Comparison of ENCODE assay signal across 15 cellular contexts in genomic region chr16:1495281-1496262, GRCh38. TPM values are rescaled to one million over a fixed set of nuclear protein-coding genes. Genes with fewer than 3 reads are reported as not detected.
DNase-seq lines count a peak whose midpoint lies in the region; ATAC-seq and TF ChIP-seq lines count a peak whose summit lies in the region.
"Had no signal": no experiment of that assay in that cellular context is flagged by ENCODE, and none has a peak within 500 bp of the region (broad histone marks: within the 10 kb centered on the region; RNA-seq: fewer than 3 reads in every experiment).

No MANE protein-coding gene starts in this region.

- TF ChIP-seq CTCF in CD8-positive, alpha-beta T cell (IDR thresholded peaks at IDR 0.05), result no peak
- TF ChIP-seq CTCF in activated B cell treated with CpG ODN at 0.5 μM for 24 hours (IDR thresholded peaks at IDR 0.05), result no peak
- no peak for TF ChIP-seq CTCF in mammary epithelial cell (conservative IDR thresholded peaks at IDR 0.05 in 1 of 2, IDR thresholded peaks at IDR 0.05 in 1 of 2; ENCODE audit: extremely low read depth in 1 of 2, insufficient read depth in 1 of 2, low read depth in 1 of 2, low read length in 2 of 2)

- 98% methylated on average over 42 of the region's 61 CpGs for WGBS in mammary epithelial cell (ENCODE audit: low coverage, missing lambda C conversion rate)

- H3K9me3 ChIP-seq in BLaER1 treated with 17β-estradiol and CSF1 and Interleukin-3, amounts not matched to agents 10 nM and 100 nM (replicated peaks in 1 of 11), result no peaks in the 10 kb centered on the region
- no peaks in the 10 kb centered on the region for H3K9me3 ChIP-seq in CD8-positive, alpha-beta T cell (ENCODE audit: low read length)
- no peaks in the 10 kb centered on the region for H3K9me3 ChIP-seq in mammary epithelial cell (replicated peaks; ENCODE audit: insufficient read depth, low read length)

- no peaks in the 10 kb centered on the region for H3K9me3 Mint-ChIP-seq in CD8-positive, alpha-beta T cell
- no peaks in the 10 kb centered on the region for H3K9me3 Mint-ChIP-seq in activated B cell treated with CpG ODN at 0.5 μM for 24 hours
- no peaks in the 10 kb centered on the region for H3K9me3 Mint-ChIP-seq in naive B cell

- BruUV-seq in mammary epithelial cell (replicated peaks; lab: Mats Ljungman, UMichigan), result no TSS peak

- ATAC-seq in CD8-positive, alpha-beta T cell, result no peak
- no peak for ATAC-seq in activated B cell treated with CpG ODN at 0.5 μM for 24 hours (ENCODE audit: low read depth)
- no peak for ATAC-seq in naive B cell (ENCODE audit: low read depth in 2 of 2)

- CTCF ChIA-PET in CD8-positive, alpha-beta T cell (lab: Charles Lee), result no interaction called here
- CTCF ChIA-PET in activated B cell treated with CpG ODN at 0.5 μM for 24 hours (lab: Charles Lee) (no interaction called here), mammary epithelial cell (lab: Charles Lee; ENCODE audit: low non-redundant PET) (no interaction called here)

- no peak overlapping the region; a peak in 1 of 22 replicates for H3K27ac ChIP-seq in BLaER1 treated with 17β-estradiol and CSF1 and Interleukin-3, amounts not matched to agents 10 nM and 100 nM
- H3K27ac ChIP-seq in CD8-positive, alpha-beta T cell (ENCODE audit: low read depth, low read length), result no peak overlapping the region
- H3K27ac ChIP-seq in mammary epithelial cell (ENCODE audit: insufficient read depth, low read depth, low read length), result no peak overlapping the region

- in situ Hi-C loops in mammary epithelial cell (cut with MboI; ENCODE audit: low sequenced_read_pairs in 2 of 2), result no loop called here

- peak overlapping the region; percentile 32 for H3K27ac Mint-ChIP-seq in CD8-positive, alpha-beta T cell
- H3K27ac Mint-ChIP-seq in activated B cell treated with CpG ODN at 0.5 μM for 24 hours (no peak overlapping the region), naive B cell (peak overlapping the region in 1 of 6 donors; percentile 29)

- intact Hi-C loops in CD8-positive, alpha-beta T cell (cut with DNase I, micrococcal nuclease), result loop anchor here in 1 of 2 experiments (10.0 kb wide), 1 partner anchor 121 kb away; no protein-coding TSS in a partner anchor
- intact Hi-C loops in activated B cell treated with CpG ODN at 0.5 μM for 24 hours (cut with micrococcal nuclease) (no loop called here), mammary epithelial cell (cut with micrococcal nuclease) (loop anchor here (2.0 kb wide), 1 partner anchor 117 kb away; the partner anchor contains the start of genes CRAMP1 and IFT140)

- dilution Hi-C loops in mammary epithelial cell (cut with HindIII; ENCODE audit: low sequenced_read_pairs), result loop anchor here (25.0 kb wide), 1 partner anchor 233 kb away; the partner anchor contains the start of gene TPSD1

- H3K27me3 Mint-ChIP-seq in CD8-positive, alpha-beta T cell (ENCODE audit: low read depth), result no peaks in the 10 kb centered on the region
- H3K27me3 Mint-ChIP-seq in activated B cell treated with CpG ODN at 0.5 μM for 24 hours, result no peaks in the 10 kb centered on the region
- H3K27me3 Mint-ChIP-seq in naive B cell, result no peaks in the 10 kb centered on the region

- H3K4me1 ChIP-seq in BLaER1 treated with 17β-estradiol and CSF1 and Interleukin-3, amounts not matched to agents 10 nM and 100 nM, result peaks cover 19 to 33% (median 29%) of the 10 kb centered on the region in 10 experiments
- peaks cover 16% of the 10 kb centered on the region for H3K4me1 ChIP-seq in CD8-positive, alpha-beta T cell (ENCODE audit: insufficient read depth, low read length)
- peaks cover 21% of the 10 kb centered on the region for H3K4me1 ChIP-seq in mammary epithelial cell (ENCODE audit: insufficient read depth, low read length)

- H3K4me3 ChIP-seq in BLaER1 treated with 17β-estradiol and CSF1 and Interleukin-3, amounts not matched to agents 10 nM and 100 nM, result peak overlapping the region in 2 of 10 experiments; percentile 91 to 96; a peak in 2 of 20 replicates
- H3K4me3 ChIP-seq in CD8-positive, alpha-beta T cell (ENCODE audit: low read depth, low read length), result no peak overlapping the region
- H3K4me3 ChIP-seq in mammary epithelial cell (replicated peaks in 1 of 3; ENCODE audit: insufficient read depth in 1 of 3, low read depth in 2 of 3, low read length in 3 of 3), result no peak overlapping the region

- peaks cover 25% of the 10 kb centered on the region for H3K36me3 Mint-ChIP-seq in CD8-positive, alpha-beta T cell
- H3K36me3 Mint-ChIP-seq in activated B cell treated with CpG ODN at 0.5 μM for 24 hours (ENCODE audit: low read depth), result peaks cover 38% of the 10 kb centered on the region
- no peaks in the 10 kb centered on the region for H3K36me3 Mint-ChIP-seq in naive B cell

- peaks cover 0 to 65% (median 46%) of the 10 kb centered on the region in 11 experiments; a peak in 17 of 22 replicates for H4K20me1 ChIP-seq in BLaER1 treated with 17β-estradiol and CSF1 and Interleukin-3, amounts not matched to agents 10 nM and 100 nM
- H4K20me1 ChIP-seq in mammary epithelial cell (ENCODE audit: insufficient read depth, low read length), result no peaks in the 10 kb centered on the region

- no peak for DNase-seq in CD8-positive, alpha-beta T cell
- DNase-seq in activated B cell treated with CpG ODN at 0.5 μM for 24 hours (no peak), naive B cell (no peak), AG20443 (ENCODE audit: low spot score) (no peak), NCI-H1092 treated with DMSO at 0.1 percent for 48 hours (lab: John Stamatoyannopoulos, UW) (no peak), mammary epithelial cell (no peak)
- DNase-seq: activated CD8-positive, alpha-beta memory T cell treated with anti-CD3 and anti-CD28 coated beads, Interleukin-2, amount 50 U/mL, for 4 hours; amniotic stem cell; foreskin melanocyte; mesenchymal stem cell; NCI-H1417; NCI-H226; nucleus accumbens had no signal

- POLR2A ChIA-PET in CD8-positive, alpha-beta T cell (lab: Charles Lee), result no interaction called here
- POLR2A ChIA-PET in activated B cell treated with CpG ODN at 0.5 μM for 24 hours (lab: Charles Lee), result no interaction called here

- H3K9ac ChIP-seq in BLaER1 treated with 17β-estradiol and CSF1 and Interleukin-3, amounts not matched to agents 10 nM and 100 nM, result peak overlapping the region; percentile 90 to 98 (median 97); a peak in 19 of 22 replicates
- no peak overlapping the region for H3K9ac ChIP-seq in mammary epithelial cell (ENCODE audit: insufficient read depth, low read length)

- H3K4me2 ChIP-seq in BLaER1 treated with 17β-estradiol and CSF1 and Interleukin-3, amounts not matched to agents 10 nM and 100 nM, result peak overlapping the region; percentile 82 to 100 (median 95); a peak in 18 of 22 replicates
- no peak overlapping the region for H3K4me2 ChIP-seq in mammary epithelial cell (ENCODE audit: insufficient read depth, low read depth, low read length)

- H3K4me3 Mint-ChIP-seq in CD8-positive, alpha-beta T cell, result peak overlapping the region; percentile 95
- H3K4me3 Mint-ChIP-seq in activated B cell treated with CpG ODN at 0.5 μM for 24 hours (peak overlapping the region; percentile 56), naive B cell (peak overlapping the region; percentile 8 to 98 (median 57))

- peaks cover 11% of the 10 kb centered on the region for H3K4me1 Mint-ChIP-seq in CD8-positive, alpha-beta T cell (ENCODE audit: low read depth)
- H3K4me1 Mint-ChIP-seq in activated B cell treated with CpG ODN at 0.5 μM for 24 hours (peaks cover 18% of the 10 kb centered on the region), naive B cell (peaks cover 10 to 19% (median 13%) of the 10 kb centered on the region in 3 donors)

- peaks cover 55 to 63% (median 61%) of the 10 kb centered on the region in 11 experiments for H3K36me3 ChIP-seq in BLaER1 treated with 17β-estradiol and CSF1 and Interleukin-3, amounts not matched to agents 10 nM and 100 nM
- H3K36me3 ChIP-seq in CD8-positive, alpha-beta T cell (ENCODE audit: insufficient read depth, low read length), result peaks cover 5% of the 10 kb centered on the region
- peaks cover 3% of the 10 kb centered on the region for H3K36me3 ChIP-seq in mammary epithelial cell (ENCODE audit: insufficient read depth, low read length)

- H3K27me3 ChIP-seq in BLaER1 treated with 17β-estradiol and CSF1 and Interleukin-3, amounts not matched to agents 10 nM and 100 nM, result no peaks in the 10 kb centered on the region
- no peaks in the 10 kb centered on the region for H3K27me3 ChIP-seq in CD8-positive, alpha-beta T cell (ENCODE audit: insufficient read depth, low read length)
- no peaks in the 10 kb centered on the region for H3K27me3 ChIP-seq in mammary epithelial cell (ENCODE audit: insufficient read depth, low read length)

- no peak overlapping the region for H2AFZ ChIP-seq in mammary epithelial cell (ENCODE audit: low read depth, low read length)

- peaks cover 27% of the 10 kb centered on the region for H3K79me2 ChIP-seq in mammary epithelial cell (ENCODE audit: insufficient read depth, low read length)

RNA-seq across cellular contexts. Expression of gene TELO2, which starts 2.4 kb away (rescaled TPM):
- total RNA-seq in CD8-positive, alpha-beta T cell, result 10 to 100 TPM; 23.0 to 23.6 TPM
- total RNA-seq in activated B cell treated with CpG ODN at 0.5 μM for 24 hours (72.9 and 78.8 TPM in 2 replicates), mammary epithelial cell (10 to 100 TPM; 12.7 to 37.7 TPM)
- polyA plus RNA-seq in naive B cell (ENCODE audit: low read depth in 6 of 6) (10 to 100 TPM; 17.3 to 37.1 (median 26.3) TPM), mammary epithelial cell (21.4 TPM)
- polyA minus RNA-seq in mammary epithelial cell, result 11.7 TPM

RNA-seq across cellular contexts. Expression of gene PTX4, which starts 6.8 kb away (rescaled TPM):
- total RNA-seq in CD8-positive, alpha-beta T cell, result not detected
- total RNA-seq in activated B cell treated with CpG ODN at 0.5 μM for 24 hours (not detected in 2 replicates), mammary epithelial cell (not detected)
- polyA plus RNA-seq in naive B cell (ENCODE audit: low read depth in 6 of 6) (not detected), mammary epithelial cell (not detected)
- not detected for polyA minus RNA-seq in mammary epithelial cell
- polyA plus RNA-seq: endothelial cell of umbilical vein had no signal

RNA-seq across cellular contexts. Expression of gene CLCN7, which starts 20.7 kb away (rescaled TPM):
- total RNA-seq in CD8-positive, alpha-beta T cell, result 10 to 100 TPM; 85.7 to 90.0 TPM
- total RNA-seq in activated B cell treated with CpG ODN at 0.5 μM for 24 hours (127 and 144 TPM in 2 replicates), mammary epithelial cell (10 to 100 TPM; 52.9 to 66.2 TPM)
- polyA plus RNA-seq in naive B cell (ENCODE audit: low read depth in 6 of 6) (10 to 100 TPM; 48.6 to 92.2 (median 61.4) TPM), mammary epithelial cell (26.6 TPM)
- 32.7 TPM for polyA minus RNA-seq in mammary epithelial cell

RNA-seq across cellular contexts. Expression of gene TMEM204, which starts 37.9 kb away (rescaled TPM):
- total RNA-seq in CD8-positive, alpha-beta T cell, result 1 to 10 TPM; 6.8 to 7.3 TPM
- total RNA-seq in activated B cell treated with CpG ODN at 0.5 μM for 24 hours (0.18 TPM in 1 of 2 replicates, not detected in the other), mammary epithelial cell (under 1 TPM in 1 of 2 donors, not detected in 1; 0.17 TPM)
- polyA plus RNA-seq in naive B cell (ENCODE audit: low read depth in 6 of 6) (10 to 100 TPM in 2 of 6 donors, 1 to 10 TPM in 4; 5.2 to 23.9 (median 6.6) TPM), mammary epithelial cell (1.6 TPM)
- 0.26 TPM for polyA minus RNA-seq in mammary epithelial cell

RNA-seq across cellular contexts. Expression of gene CCDC154, which starts 51.2 kb away (rescaled TPM):
- 1 to 10 TPM; 2.2 to 2.4 TPM for total RNA-seq in CD8-positive, alpha-beta T cell
- 5.1 and 6.7 TPM in 2 replicates for total RNA-seq in activated B cell treated with CpG ODN at 0.5 μM for 24 hours
- under 1 TPM in 2 of 6 donors, not detected in 4; 0.16 to 0.26 TPM for polyA plus RNA-seq in naive B cell (ENCODE audit: low read depth in 6 of 6)
- under 1 TPM; 0.17 to 0.45 TPM for total RNA-seq in mammary epithelial cell
- not detected for polyA plus RNA-seq in mammary epithelial cell
- polyA minus RNA-seq in mammary epithelial cell, result not detected
